In the genomic region with DNA sequence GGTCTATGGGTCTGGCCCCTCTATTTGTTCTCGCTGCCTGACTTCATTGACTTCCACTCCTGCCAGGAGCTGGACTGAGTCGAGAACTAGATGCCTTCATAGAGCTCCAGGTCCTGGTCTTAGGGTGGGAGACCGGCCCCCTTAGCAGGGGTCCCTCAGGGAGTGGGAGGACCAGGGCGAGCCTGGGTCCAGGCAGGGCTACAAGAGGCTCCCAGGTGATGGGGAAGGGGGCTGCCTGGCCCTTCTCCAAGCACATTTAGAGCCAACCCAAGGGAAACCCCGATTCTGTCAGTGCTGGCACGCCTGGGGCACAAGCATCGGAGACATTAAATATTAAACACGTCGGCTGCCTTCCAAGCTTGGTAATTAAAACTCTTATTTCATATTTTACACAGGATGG, we compare ENCODE assay signal across 11 cellular contexts. TPM values are rescaled to one million over a fixed set of nuclear protein-coding genes. Genes with fewer than 3 reads are reported as not detected.
DNase-seq lines count a peak whose midpoint lies in the region; ATAC-seq and TF ChIP-seq lines count a peak whose summit lies in the region.
"Had no signal": no experiment of that assay in that cellular context is flagged by ENCODE, and none has a peak within 500 bp of the region (broad histone marks: within the 10 kb centered on the region; RNA-seq: fewer than 3 reads in every experiment).

No MANE protein-coding gene starts in this region.

- peaks cover 6% of the 10 kb centered on the region for H3K4me1 Mint-ChIP-seq in stimulated activated naive CD8-positive, alpha-beta T cell treated with anti-CD3 and anti-CD28 coated beads, Interleukin-15, amount 100 ng/mL, for 72 hours
- peaks cover 7% of the 10 kb centered on the region for H3K4me1 Mint-ChIP-seq in nephron progenitor cell
- H3K4me1 Mint-ChIP-seq: activated naive CD8-positive, alpha-beta T cell treated with anti-CD3 and anti-CD28 coated beads, Interleukin-2, amount 10 ng/mL, durations not matched to agents 7 days and 5 days had no signal

- no peaks in the 10 kb centered on the region for H3K9me3 Mint-ChIP-seq in stimulated activated naive CD8-positive, alpha-beta T cell treated with anti-CD3 and anti-CD28 coated beads, Interleukin-15, amount 100 ng/mL, for 72 hours
- H3K9me3 Mint-ChIP-seq in nephron progenitor cell, result no peaks in the 10 kb centered on the region
- H3K9me3 Mint-ChIP-seq: activated naive CD8-positive, alpha-beta T cell treated with anti-CD3 and anti-CD28 coated beads, Interleukin-2, amount 10 ng/mL, durations not matched to agents 7 days and 5 days had no signal

- no peaks in the 10 kb centered on the region for H3K27me3 ChIP-seq in uterus

- DNase-seq in stimulated activated naive CD8-positive, alpha-beta T cell treated with anti-CD3 and anti-CD28 coated beads, Interleukin-15, amount 100 ng/mL, for 72 hours, result no peak
- DNase-seq in stimulated activated naive CD8-positive, alpha-beta T cell treated with anti-CD3 and anti-CD28 coated beads, Interleukin-15, Interleukin-2, amounts not matched to agents 100 U/mL and 50 U/mL, for 24 hours, result no peak
- no peak for DNase-seq in nephron progenitor cell
- DNase-seq in NCI-H1105 (lab: John Stamatoyannopoulos, UW), result no peak
- no peak for DNase-seq in HPDE6-E6E7 (ENCODE audit: extremely low spot score)
- no peak for DNase-seq in uterus

- H3K27me3 Mint-ChIP-seq in stimulated activated naive CD8-positive, alpha-beta T cell treated with anti-CD3 and anti-CD28 coated beads, Interleukin-15, amount 100 ng/mL, for 72 hours, result peaks cover 39% of the 10 kb centered on the region
- peaks cover 71% of the 10 kb centered on the region for H3K27me3 Mint-ChIP-seq in nephron progenitor cell (ENCODE audit: low read depth, poor library complexity)

- TF ChIP-seq CTCF in VCaP (conservative IDR thresholded peaks at IDR 0.05) (no peak), nephron progenitor cell (IDR thresholded peaks at IDR 0.05) (no peak), uterus (IDR thresholded peaks at IDR 0.05) (no peak)

- H3K27ac Mint-ChIP-seq in stimulated activated naive CD8-positive, alpha-beta T cell treated with anti-CD3 and anti-CD28 coated beads, Interleukin-15, amount 100 ng/mL, for 72 hours, result no peak overlapping the region
- H3K27ac Mint-ChIP-seq in nephron progenitor cell, result no peak overlapping the region
- H3K27ac Mint-ChIP-seq: activated naive CD8-positive, alpha-beta T cell treated with anti-CD3 and anti-CD28 coated beads, Interleukin-2, amount 10 ng/mL, durations not matched to agents 7 days and 5 days had no signal

- H3K4me3 ChIP-seq in uterus, result no peak overlapping the region
- H3K4me3 ChIP-seq: lung had no signal

- no peaks in the 10 kb centered on the region for H3K9me3 ChIP-seq in uterus
- H3K9me3 ChIP-seq: right atrium auricular region had no signal

- peak; percentile 26 for ATAC-seq in stimulated activated naive CD8-positive, alpha-beta T cell treated with anti-CD3 and anti-CD28 coated beads, Interleukin-15, amount 100 ng/mL, for 72 hours
- no peak for ATAC-seq in stimulated activated naive CD8-positive, alpha-beta T cell treated with anti-CD3 and anti-CD28 coated beads, Interleukin-15, Interleukin-2, amounts not matched to agents 100 U/mL and 50 U/mL, for 24 hours
- no peak for ATAC-seq in GM21515 (IDR thresholded peaks at IDR 0.05; ENCODE audit: unreplicated experiment)

- H3K4me3 Mint-ChIP-seq in stimulated activated naive CD8-positive, alpha-beta T cell treated with anti-CD3 and anti-CD28 coated beads, Interleukin-15, amount 100 ng/mL, for 72 hours, result no peak overlapping the region
- H3K4me3 Mint-ChIP-seq in nephron progenitor cell, result peak overlapping the region; percentile 40
- H3K4me3 Mint-ChIP-seq: activated naive CD8-positive, alpha-beta T cell treated with anti-CD3 and anti-CD28 coated beads, Interleukin-2, amount 10 ng/mL, durations not matched to agents 7 days and 5 days had no signal

- H3K36me3 ChIP-seq in uterus, result no peaks in the 10 kb centered on the region
- H3K36me3 ChIP-seq: right atrium auricular region had no signal

- no peaks in the 10 kb centered on the region for H3K4me1 ChIP-seq in uterus

- no peak for TF ChIP-seq POLR2A in uterus (IDR thresholded peaks at IDR 0.05)

- intact Hi-C loops in uterus (cut with DNase I; ENCODE audit: low total_unique reads), result loop anchor here (5.0 kb wide), 1 partner anchor 79 kb away; no protein-coding TSS in a partner anchor

- H3K27ac ChIP-seq in VCaP (peak overlapping the region; percentile 45; the same call in 1 of the 2 replicates), uterus (no peak overlapping the region)
- H3K27ac ChIP-seq: right atrium auricular region had no signal

- no peaks in the 10 kb centered on the region for H3K36me3 Mint-ChIP-seq in nephron progenitor cell (ENCODE audit: low read depth)
- H3K36me3 Mint-ChIP-seq: activated naive CD8-positive, alpha-beta T cell treated with anti-CD3 and anti-CD28 coated beads, Interleukin-2, amount 10 ng/mL, durations not matched to agents 7 days and 5 days had no signal

RNA-seq across cellular contexts. Expression of a gene that starts 23.7 kb away (rescaled TPM):
- 10 to 100 TPM in 2 of 4 donors, 1 to 10 TPM in 2; 3.5 to 22.2 (median 11.0) TPM for total RNA-seq in uterus
